In genomic region chr4:2251073-2251794, GRCh38 we compare ENCODE assay signal across 12 cellular contexts. TPM values are rescaled to one million over a fixed set of nuclear protein-coding genes. Genes with fewer than 3 reads are reported as not detected.
DNase-seq lines count a peak whose midpoint lies in the region; ATAC-seq and TF ChIP-seq lines count a peak whose summit lies in the region.
"Had no signal": no experiment of that assay in that cellular context is flagged by ENCODE, and none has a peak within 500 bp of the region (broad histone marks: within the 10 kb centered on the region; RNA-seq: fewer than 3 reads in every experiment).

No MANE protein-coding gene starts in this region.

- no peaks in the 10 kb centered on the region for H3K36me3 Mint-ChIP-seq in activated CD8-positive, alpha-beta memory T cell treated with anti-CD3 and anti-CD28 coated beads, Interleukin-2, amount 10 ng/mL, durations not matched to agents 7 days and 5 days

- H3K27me3 ChIP-seq in left lung: no peaks in the 10 kb centered on the region
- no peaks in the 10 kb centered on the region for H3K27me3 ChIP-seq in thyroid gland
- H3K27me3 ChIP-seq: uterus had no signal

- H3K27ac ChIP-seq in left lung (no peak overlapping the region), thyroid gland (no peak overlapping the region)
- H3K27ac ChIP-seq: HL-60, uterus had no signal

- H3K27ac Mint-ChIP-seq in activated CD8-positive, alpha-beta memory T cell treated with anti-CD3 and anti-CD28 coated beads, Interleukin-2, amount 10 ng/mL, durations not matched to agents 7 days and 5 days: no peak overlapping the region
- H3K27ac Mint-ChIP-seq: activated T-cell treated with anti-CD3 and anti-CD28 coated beads, Interleukin-2, amount 50 U/mL, for 72 hours had no signal

- no peaks in the 10 kb centered on the region for H3K9me3 Mint-ChIP-seq in activated CD8-positive, alpha-beta memory T cell treated with anti-CD3 and anti-CD28 coated beads, Interleukin-2, amount 10 ng/mL, durations not matched to agents 7 days and 5 days (ENCODE audit: low read depth)
- H3K9me3 Mint-ChIP-seq: activated T-cell treated with anti-CD3 and anti-CD28 coated beads, Interleukin-2, amount 50 U/mL, for 72 hours had no signal

- H3K4me1 ChIP-seq in left lung: peaks cover 9 to 16% of the 10 kb centered on the region in 2 donors
- peaks cover 14 to 18% of the 10 kb centered on the region in 2 donors for H3K4me1 ChIP-seq in thyroid gland

- 90 to 93% methylated on average over 23 of the region's 25 CpGs for WGBS in thyroid gland, 2 donors

- ATAC-seq in Right ventricle myocardium inferior (no peak), left ventricle myocardium superior (no peak), left lung (no peak), HG02981 (IDR thresholded peaks at IDR 0.05; ENCODE audit: unreplicated experiment) (no peak)
- no peak for ATAC-seq in activated CD8-positive, alpha-beta memory T cell treated with anti-CD3 and anti-CD28 coated beads, Interleukin-2, amount 10 ng/mL, durations not matched to agents 7 days and 5 days

- peaks cover 0 to 78% of the 10 kb centered on the region in 2 donors for H3K36me3 ChIP-seq in left lung
- H3K36me3 ChIP-seq in thyroid gland: peaks cover 45 to 59% of the 10 kb centered on the region in 2 donors
- H3K36me3 ChIP-seq: uterus had no signal

- no peaks in the 10 kb centered on the region for H3K27me3 Mint-ChIP-seq in activated CD8-positive, alpha-beta memory T cell treated with anti-CD3 and anti-CD28 coated beads, Interleukin-2, amount 10 ng/mL, durations not matched to agents 7 days and 5 days

- DNase-seq in Right ventricle myocardium inferior (ENCODE audit: missing footprints) (peak; percentile 48), left ventricle myocardium superior (no peak), left lung (peak; percentile 26 to 61), thyroid gland (peak; percentile 1), HPDE6-E6E7 (ENCODE audit: extremely low spot score) (no peak), T1000 (lab: John Stamatoyannopoulos, UW) (no peak)
- peak; percentile 33 for DNase-seq in activated CD8-positive, alpha-beta memory T cell treated with anti-CD3 and anti-CD28 coated beads, Interleukin-2, amount 10 ng/mL, durations not matched to agents 7 days and 5 days
- DNase-seq: NCI-H446 treated with DMSO at 0.1 percent for 48 hours had no signal

- no peaks in the 10 kb centered on the region for H3K4me1 Mint-ChIP-seq in activated CD8-positive, alpha-beta memory T cell treated with anti-CD3 and anti-CD28 coated beads, Interleukin-2, amount 10 ng/mL, durations not matched to agents 7 days and 5 days

- TF ChIP-seq POLR2A in thyroid gland (IDR thresholded peaks at IDR 0.05): no peak

- H3K4me3 Mint-ChIP-seq in activated CD8-positive, alpha-beta memory T cell treated with anti-CD3 and anti-CD28 coated beads, Interleukin-2, amount 10 ng/mL, durations not matched to agents 7 days and 5 days: no peak overlapping the region
- H3K4me3 Mint-ChIP-seq: activated T-cell treated with anti-CD3 and anti-CD28 coated beads, Interleukin-2, amount 50 U/mL, for 72 hours had no signal

- H3K9me3 ChIP-seq in left lung: no peaks in the 10 kb centered on the region
- no peaks in the 10 kb centered on the region for H3K9me3 ChIP-seq in thyroid gland
- H3K9me3 ChIP-seq: uterus had no signal

- intact Hi-C loops in Right ventricle myocardium inferior (cut with DNase I) (no loop called here), left ventricle myocardium superior (cut with micrococcal nuclease) (no loop called here), left lung (cut with DNase I) (no loop called here), thyroid gland (cut with DNase I) (no loop called here)

- TF ChIP-seq CTCF in left lung (IDR thresholded peaks at IDR 0.05) (no peak), thyroid gland (IDR thresholded peaks at IDR 0.05) (no peak)

- CTCF ChIA-PET in activated CD8-positive, alpha-beta memory T cell treated with anti-CD3 and anti-CD28 coated beads, Interleukin-2, amount 10 ng/mL, durations not matched to agents 7 days and 5 days (lab: Charles Lee): interaction anchor here (2.6 kb wide), 1 partner anchor 11 kb away, joined by 5 read pairs; the partner anchor contains the start of gene MXD4

- H3K4me3 ChIP-seq in left lung: no peak overlapping the region
- H3K4me3 ChIP-seq in thyroid gland (replicated peaks in 1 of 3): no peak overlapping the region
- H3K4me3 ChIP-seq: uterus had no signal

RNA-seq across cellular contexts. Expression of gene HAUS3, which starts 9.3 kb away (rescaled TPM):
- total RNA-seq in Right ventricle myocardium inferior (7.7 TPM), left ventricle myocardium superior (8.2 TPM), left lung (10 to 100 TPM in 1 of 2 donors, 1 to 10 TPM in 1; 9.7 to 13.3 TPM), thyroid gland (10 to 100 TPM; 13.0 to 30.0 (median 17.0) TPM)
- total RNA-seq in activated CD8-positive, alpha-beta memory T cell treated with anti-CD3 and anti-CD28 coated beads, Interleukin-2, amount 10 ng/mL, durations not matched to agents 7 days and 5 days: 10 to 100 TPM; 29.8 to 34.5 TPM

RNA-seq across cellular contexts. Expression of gene POLN, which starts 9.3 kb away (rescaled TPM):
- 2.0 TPM for total RNA-seq in Right ventricle myocardium inferior
- 1.9 TPM for total RNA-seq in left ventricle myocardium superior
- 1 to 10 TPM; 5.5 to 5.6 TPM for total RNA-seq in activated CD8-positive, alpha-beta memory T cell treated with anti-CD3 and anti-CD28 coated beads, Interleukin-2, amount 10 ng/mL, durations not matched to agents 7 days and 5 days
- total RNA-seq in left lung: 1 to 10 TPM; 3.3 to 3.6 TPM
- 1 to 10 TPM; 1.5 to 5.4 (median 3.0) TPM for total RNA-seq in thyroid gland

RNA-seq across cellular contexts. Expression of gene MXD4, which starts 10.7 kb away (rescaled TPM):
- total RNA-seq in Right ventricle myocardium inferior: 36.0 TPM
- 44.0 TPM for total RNA-seq in left ventricle myocardium superior
- 10 to 100 TPM; 13.7 to 14.3 TPM for total RNA-seq in activated CD8-positive, alpha-beta memory T cell treated with anti-CD3 and anti-CD28 coated beads, Interleukin-2, amount 10 ng/mL, durations not matched to agents 7 days and 5 days
- 10 to 100 TPM; 52.4 to 84.6 TPM for total RNA-seq in left lung
- 100 to 1,000 TPM in 1 of 4 donors, 10 to 100 TPM in 3; 48.1 to 102 (median 61.9) TPM for total RNA-seq in thyroid gland

Comparison
In these comparisons a context has a peak if more than half of its experiments do, and no peak if none do; other contexts are left out.
1. DNase-seq: peak in Right ventricle myocardium inferior (single experiment), activated CD8-positive, alpha-beta memory T cell treated with anti-CD3 and anti-CD28 coated beads, Interleukin-2, amount 10 ng/mL, durations not matched to agents 7 days and 5 days (single experiment), left lung (2 of 2) and thyroid gland (2 of 2); none in left ventricle myocardium superior (single experiment), HPDE6-E6E7 (single experiment) and T1000 (single experiment).